ENCODE assay signal across 12 cellular contexts in genomic region chr3:170171563-170171962, GRCh38. TPM values are rescaled to one million over a fixed set of nuclear protein-coding genes. Genes with fewer than 3 reads are reported as not detected.
DNase-seq lines count a peak whose midpoint lies in the region; ATAC-seq and TF ChIP-seq lines count a peak whose summit lies in the region.
"Had no signal": no experiment of that assay in that cellular context is flagged by ENCODE, and none has a peak within 500 bp of the region (broad histone marks: within the 10 kb centered on the region; RNA-seq: fewer than 3 reads in every experiment).

No MANE protein-coding gene starts in this region.

- no peaks in the 10 kb centered on the region for H3K9me2 ChIP-seq in Loucy (replicated peaks; ENCODE audit: low read depth, low read length)

- TF ChIP-seq POLR2A in esophagus muscularis mucosa (IDR thresholded peaks at IDR 0.05; ENCODE audit: low read depth) = no peak

- H3K4me1 ChIP-seq in Loucy (ENCODE audit: insufficient read depth, low read length, poor library complexity, severe bottlenecking) (peaks cover 34% of the 10 kb centered on the region), smooth muscle cell (ENCODE audit: low read depth) (no peaks in the 10 kb centered on the region), left ventricle myocardium inferior (peaks cover 56% of the 10 kb centered on the region), esophagus muscularis mucosa (peaks cover 9 to 63% (median 52%) of the 10 kb centered on the region in 4 donors)
- H3K4me1 ChIP-seq: thyroid gland had no signal

- WGBS in smooth muscle cell (ENCODE audit: low lambda C conversion rate) = 72% methylated on average over 1 of the region's 1 CpG
- 81% methylated on average over 1 of the region's 1 CpG for WGBS in esophagus muscularis mucosa

- peaks cover 66% of the 10 kb centered on the region for H3K36me3 Mint-ChIP-seq in activated CD4-positive, alpha-beta T cell treated with anti-CD3 and anti-CD28 coated beads, Interleukin-2, amount 10 ng/mL, durations not matched to agents 24 days and 14 days (ENCODE audit: low read depth)

- H3K4me1 Mint-ChIP-seq in activated CD4-positive, alpha-beta T cell treated with anti-CD3 and anti-CD28 coated beads, Interleukin-2, amount 10 ng/mL, durations not matched to agents 24 days and 14 days = peaks cover 41% of the 10 kb centered on the region

- H2AFZ ChIP-seq in Loucy (ENCODE audit: low read length) (no peak overlapping the region), smooth muscle cell (ENCODE audit: low read depth) (no peak overlapping the region)

- H3K4me3 ChIP-seq in Loucy (ENCODE audit: low read length, poor library complexity, severe bottlenecking) (peak overlapping the region; percentile 7), smooth muscle cell (no peak overlapping the region), left ventricle myocardium inferior (no peak overlapping the region), esophagus muscularis mucosa (no peak overlapping the region)
- H3K4me3 ChIP-seq: Peyer's patch, thyroid gland had no signal

- no peak for TF ChIP-seq EP300 in esophagus muscularis mucosa (IDR thresholded peaks at IDR 0.05)

- no peaks in the 10 kb centered on the region for H3K9me3 Mint-ChIP-seq in activated CD4-positive, alpha-beta T cell treated with anti-CD3 and anti-CD28 coated beads, Interleukin-2, amount 10 ng/mL, durations not matched to agents 24 days and 14 days

- TF ChIP-seq CTCF in Loucy (conservative IDR thresholded peaks at IDR 0.05; ENCODE audit: low read length) (no peak), smooth muscle cell (IDR thresholded peaks at IDR 0.05; ENCODE audit: borderline replicate concordance, insufficient read depth, poor library complexity, severe bottlenecking) (no peak), left ventricle myocardium inferior (IDR thresholded peaks at IDR 0.05; ENCODE audit: borderline replicate concordance) (no peak), esophagus muscularis mucosa (IDR thresholded peaks at IDR 0.05) (no peak)

- peak overlapping the region; percentile 62 for H3K4me3 Mint-ChIP-seq in activated CD4-positive, alpha-beta T cell treated with anti-CD3 and anti-CD28 coated beads, Interleukin-2, amount 10 ng/mL, durations not matched to agents 24 days and 14 days

- peaks cover 88% of the 10 kb centered on the region for H3K79me2 ChIP-seq in Loucy (ENCODE audit: insufficient read depth, low read length)
- peaks cover 75% of the 10 kb centered on the region for H3K79me2 ChIP-seq in smooth muscle cell (ENCODE audit: low read depth)

- peaks cover 55% of the 10 kb centered on the region for H4K20me1 ChIP-seq in Loucy (ENCODE audit: insufficient read depth, low read length, poor library complexity, severe bottlenecking)
- H4K20me1 ChIP-seq in smooth muscle cell (ENCODE audit: low read depth) = peaks cover 72% of the 10 kb centered on the region

- H3K27me3 ChIP-seq in Loucy (ENCODE audit: insufficient read depth, low read length, poor library complexity, severe bottlenecking) (no peaks in the 10 kb centered on the region), smooth muscle cell (ENCODE audit: low read depth) (no peaks in the 10 kb centered on the region), left ventricle myocardium inferior (ENCODE audit: low read depth) (no peaks in the 10 kb centered on the region), esophagus muscularis mucosa (no peaks in the 10 kb centered on the region)
- H3K27me3 ChIP-seq: Peyer's patch, thyroid gland had no signal

- no peak overlapping the region for H3K9ac ChIP-seq in Loucy (ENCODE audit: low read depth, low read length, poor library complexity, severe bottlenecking)
- no peak overlapping the region for H3K9ac ChIP-seq in smooth muscle cell (ENCODE audit: low read depth)

- peak; percentile 52 for DNase-seq in activated CD4-positive, alpha-beta T cell treated with anti-CD3 and anti-CD28 coated beads, Interleukin-2, amount 10 ng/mL, durations not matched to agents 24 days and 14 days
- no peak for DNase-seq in activated CD4-positive, alpha-beta T cell treated with anti-CD3 and anti-CD28 coated beads for 48 hours
- DNase-seq in smooth muscle cell (lab: John Stamatoyannopoulos, UW; ENCODE audit: unreplicated experiment) = no peak
- no peak for DNase-seq in left ventricle myocardium inferior
- no peak for DNase-seq in esophagus muscularis mucosa (ENCODE audit: extremely low spot score)
- DNase-seq: effector memory CD4-positive, alpha-beta T cell; Peyer's patch; stimulated activated CD4-positive, alpha-beta T cell treated with anti-CD3 and anti-CD28 coated beads, Interleukin-15, amount 100 ng/mL, for 24 hours; thyroid gland had no signal

- H3K36me3 ChIP-seq in Loucy (ENCODE audit: insufficient read depth, low read length) = peaks cover 61% of the 10 kb centered on the region
- peaks cover 49% of the 10 kb centered on the region for H3K36me3 ChIP-seq in smooth muscle cell (ENCODE audit: low read depth)
- H3K36me3 ChIP-seq in left ventricle myocardium inferior = peaks cover 98% of the 10 kb centered on the region
- peaks cover 43 to 99% (median 76%) of the 10 kb centered on the region in 4 donors for H3K36me3 ChIP-seq in esophagus muscularis mucosa

- H3K4me2 ChIP-seq in Loucy (ENCODE audit: low read depth, low read length, poor library complexity, severe bottlenecking) (peak overlapping the region; percentile 60), smooth muscle cell (no peak overlapping the region)

- intact Hi-C loops in activated CD4-positive, alpha-beta T cell treated with anti-CD3 and anti-CD28 coated beads, Interleukin-2, amount 10 ng/mL, durations not matched to agents 24 days and 14 days (cut with micrococcal nuclease) = loop anchor here (1.0 kb wide), 1 partner anchor 9 kb away; no protein-coding TSS in a partner anchor
- intact Hi-C loops in left ventricle myocardium inferior (cut with micrococcal nuclease) = no loop called here
- intact Hi-C loops in esophagus muscularis mucosa (cut with DNase I) = no loop called here

- H3K27me3 Mint-ChIP-seq in activated CD4-positive, alpha-beta T cell treated with anti-CD3 and anti-CD28 coated beads, Interleukin-2, amount 10 ng/mL, durations not matched to agents 24 days and 14 days = no peaks in the 10 kb centered on the region

- ATAC-seq in HG02610 (IDR thresholded peaks at IDR 0.05; ENCODE audit: unreplicated experiment) = peak; percentile 86
- ATAC-seq in GM18873 (IDR thresholded peaks at IDR 0.05; ENCODE audit: low FRiP score, unreplicated experiment) = no peak

- H3K27ac Mint-ChIP-seq in activated CD4-positive, alpha-beta T cell treated with anti-CD3 and anti-CD28 coated beads, Interleukin-2, amount 10 ng/mL, durations not matched to agents 24 days and 14 days = peak overlapping the region; percentile 69

- H3K27ac ChIP-seq in smooth muscle cell (ENCODE audit: low read depth) (peak overlapping the region; percentile 13), left ventricle myocardium inferior (replicated peaks) (no peak overlapping the region), esophagus muscularis mucosa (replicated peaks in 1 of 4) (no peak overlapping the region)
- H3K27ac ChIP-seq: Peyer's patch, thyroid gland had no signal

- H3F3A ChIP-seq in Loucy (ENCODE audit: low read depth) = no peaks in the 10 kb centered on the region
- peaks cover 3% of the 10 kb centered on the region for H3F3A ChIP-seq in smooth muscle cell (ENCODE audit: low read depth)

- no peaks in the 10 kb centered on the region for H3K9me3 ChIP-seq in Loucy (ENCODE audit: insufficient read depth, low read depth, low read length)
- H3K9me3 ChIP-seq in smooth muscle cell (replicated peaks; ENCODE audit: low read depth) = no peaks in the 10 kb centered on the region
- H3K9me3 ChIP-seq in left ventricle myocardium inferior (replicated peaks) = no peaks in the 10 kb centered on the region
- no peaks in the 10 kb centered on the region for H3K9me3 ChIP-seq in esophagus muscularis mucosa
- H3K9me3 ChIP-seq: Peyer's patch, thyroid gland had no signal

RNA-seq across cellular contexts. Expression of gene PHC3, which starts 10.0 kb away (rescaled TPM):
- 54.7 and 56.4 TPM in 2 replicates for total RNA-seq in activated CD4-positive, alpha-beta T cell treated with anti-CD3 and anti-CD28 coated beads, Interleukin-2, amount 10 ng/mL, durations not matched to agents 24 days and 14 days
- total RNA-seq in smooth muscle cell (27.1 and 28.8 TPM in 2 replicates), left ventricle myocardium inferior (53.1 TPM), esophagus muscularis mucosa (10 to 100 TPM; 53.7 to 83.1 (median 70.8) TPM)
- polyA plus RNA-seq in smooth muscle cell = 33.1 and 41.3 TPM in 2 replicates

RNA-seq across cellular contexts. Expression of gene PRKCI, which starts 50.7 kb away (rescaled TPM):
- 19.7 and 32.3 TPM in 2 replicates for total RNA-seq in activated CD4-positive, alpha-beta T cell treated with anti-CD3 and anti-CD28 coated beads, Interleukin-2, amount 10 ng/mL, durations not matched to agents 24 days and 14 days
- total RNA-seq in smooth muscle cell (62.6 and 82.8 TPM in 2 replicates), left ventricle myocardium inferior (10.9 TPM), esophagus muscularis mucosa (10 to 100 TPM; 35.7 to 90.9 (median 39.8) TPM)
- 20.0 and 32.3 TPM in 2 replicates for polyA plus RNA-seq in smooth muscle cell
